ENCODE assay signal across 8 cellular contexts in genomic region chr13:33542309-33543088, GRCh38.
DNase-seq lines count a peak whose midpoint lies in the region; ATAC-seq and TF ChIP-seq lines count a peak whose summit lies in the region.

No MANE protein-coding gene starts in this region.

- POLR2A ChIA-PET in naive thymus-derived CD8-positive, alpha-beta T cell (lab: Charles Lee): interaction anchor here (0.6 to 2.8 kb wide), 11 partner anchors 9 to 1227 kb away, joined by 3 to 24 read pairs (median 5); partner anchors contain the start of genes BRCA2, N4BP2L2, PDS5B and RFC3

- peak; percentile 84 to 86 for ATAC-seq in naive thymus-derived CD8-positive, alpha-beta T cell

- no peaks in the 10 kb centered on the region for H4K20me1 ChIP-seq in GM23248 (ENCODE audit: insufficient read depth)

- peak overlapping the region; percentile 95 for H2AFZ ChIP-seq in GM23248

- no peaks in the 10 kb centered on the region for H3K9me3 Mint-ChIP-seq in activated T-helper 2 cell treated with anti-CD3 and anti-CD28 coated beads, Interferon-gamma antibody, Interleukin-2, Interleukin-4, amounts not matched to agents 10 μg/mL and 5 μg/mL and 100 μg/mL, durations not matched to agents 14 hours and 24 hours and 36 hours
- peaks cover 0 to 17% (median 0%) of the 10 kb centered on the region in 9 donors for H3K9me3 Mint-ChIP-seq in naive thymus-derived CD8-positive, alpha-beta T cell

- H3K9me3 ChIP-seq in GM23248 (ENCODE audit: low read depth): no peaks in the 10 kb centered on the region

- TF ChIP-seq CTCF in fibroblast of mammary gland (conservative IDR thresholded peaks at IDR 0.05; ENCODE audit: control insufficient read depth, insufficient read depth, low read depth, low read length): peak; percentile 57

- peaks cover 42% of the 10 kb centered on the region for H3K4me1 Mint-ChIP-seq in activated T-helper 2 cell treated with anti-CD3 and anti-CD28 coated beads, Interferon-gamma antibody, Interleukin-2, Interleukin-4, amounts not matched to agents 10 μg/mL and 5 μg/mL and 100 μg/mL, durations not matched to agents 14 hours and 24 hours and 36 hours (ENCODE audit: low read depth)
- H3K4me1 Mint-ChIP-seq in naive thymus-derived CD8-positive, alpha-beta T cell: peaks cover 18 to 51% (median 42%) of the 10 kb centered on the region in 4 donors

- H3K27me3 Mint-ChIP-seq in activated T-helper 2 cell treated with anti-CD3 and anti-CD28 coated beads, Interferon-gamma antibody, Interleukin-2, Interleukin-4, amounts not matched to agents 10 μg/mL and 5 μg/mL and 100 μg/mL, durations not matched to agents 14 hours and 24 hours and 36 hours (ENCODE audit: low read depth): no peaks in the 10 kb centered on the region
- H3K27me3 Mint-ChIP-seq in naive thymus-derived CD8-positive, alpha-beta T cell: no peaks in the 10 kb centered on the region

- H3K27me3 ChIP-seq in GM23248 (replicated peaks; ENCODE audit: insufficient read depth): no peaks in the 10 kb centered on the region

- H3K27ac ChIP-seq in GM23248: peak overlapping the region; percentile 96

- H3K27ac Mint-ChIP-seq in activated T-helper 2 cell treated with anti-CD3 and anti-CD28 coated beads, Interferon-gamma antibody, Interleukin-2, Interleukin-4, amounts not matched to agents 10 μg/mL and 5 μg/mL and 100 μg/mL, durations not matched to agents 14 hours and 24 hours and 36 hours: peak overlapping the region; percentile 98
- H3K27ac Mint-ChIP-seq in naive thymus-derived CD8-positive, alpha-beta T cell: peak overlapping the region; percentile 99 to 100 (median 100)

- DNase-seq in EH (ENCODE audit: low read depth): peak; percentile 99
- DNase-seq in GM23248: peak; percentile 100
- peak; percentile 91 to 93 for DNase-seq in Kasumi-1 (lab: John Stamatoyannopoulos, UW)
- DNase-seq in RPMI7951 (ENCODE audit: low read depth): peak; percentile 97
- DNase-seq in activated T-helper 2 cell treated with anti-CD3 and anti-CD28 coated beads, Interferon-gamma antibody, Interleukin-2, Interleukin-4, amounts not matched to agents 10 μg/mL and 5 μg/mL and 100 μg/mL, durations not matched to agents 14 hours and 24 hours and 36 hours (ENCODE audit: low spot score): peak; percentile 98
- DNase-seq in fibroblast of mammary gland (ENCODE audit: low read depth): peak; percentile 100
- DNase-seq in naive thymus-derived CD8-positive, alpha-beta T cell: peak; percentile 97 to 99 (median 99)
- peak; percentile 98 to 100 (median 100) for DNase-seq in stimulated activated naive CD4-positive, alpha-beta T cell (lab: John Stamatoyannopoulos, UW)

- H3F3A ChIP-seq in GM23248 (ENCODE audit: insufficient read depth): peaks cover 38% of the 10 kb centered on the region

- WGBS in GM23248 (ENCODE audit: low coverage in 1 of 2, low lambda C conversion rate in 2 of 2, missing lambda C conversion rate in 2 of 2), 2 experiments: 1 to 2% methylated on average over 59 to 67 of the region's 70 CpGs

- H3K4me3 Mint-ChIP-seq in activated T-helper 2 cell treated with anti-CD3 and anti-CD28 coated beads, Interferon-gamma antibody, Interleukin-2, Interleukin-4, amounts not matched to agents 10 μg/mL and 5 μg/mL and 100 μg/mL, durations not matched to agents 14 hours and 24 hours and 36 hours (ENCODE audit: low read depth): peak overlapping the region; percentile 80
- peak overlapping the region; percentile 91 to 98 (median 95) for H3K4me3 Mint-ChIP-seq in naive thymus-derived CD8-positive, alpha-beta T cell

- in situ Hi-C loops in GM23248 (cut with MboI): loop anchor here (10.0 to 25.0 kb wide), 2 partner anchors 172 to 955 kb away; partner anchors contain the start of gene PDS5B

- no peaks in the 10 kb centered on the region for H3K36me3 ChIP-seq in GM23248 (ENCODE audit: low read depth)

- H3K9me2 ChIP-seq in GM23248 (ENCODE audit: insufficient read depth): no peaks in the 10 kb centered on the region

- peaks cover 9% of the 10 kb centered on the region for H3K36me3 Mint-ChIP-seq in activated T-helper 2 cell treated with anti-CD3 and anti-CD28 coated beads, Interferon-gamma antibody, Interleukin-2, Interleukin-4, amounts not matched to agents 10 μg/mL and 5 μg/mL and 100 μg/mL, durations not matched to agents 14 hours and 24 hours and 36 hours (ENCODE audit: low read depth)
- no peaks in the 10 kb centered on the region for H3K36me3 Mint-ChIP-seq in naive thymus-derived CD8-positive, alpha-beta T cell

- intact Hi-C loops in activated T-helper 2 cell treated with anti-CD3 and anti-CD28 coated beads, Interferon-gamma antibody, Interleukin-2, Interleukin-4, amounts not matched to agents 10 μg/mL and 5 μg/mL and 100 μg/mL, durations not matched to agents 14 hours and 24 hours and 36 hours (cut with micrococcal nuclease): loop anchor here (1.0 to 5.0 kb wide), 19 partner anchors 13 to 1620 kb away; partner anchors contain the start of genes BRCA2, N4BP2L2, PDS5B and ZAR1L

- peak overlapping the region; percentile 91 for H3K9ac ChIP-seq in GM23248

- H3K4me3 ChIP-seq in GM23248 (peak overlapping the region; percentile 80), fibroblast of mammary gland (ENCODE audit: control insufficient read depth, low read depth, low read length) (peak overlapping the region; percentile 53)

- peak overlapping the region; percentile 93 for H3K4me2 ChIP-seq in GM23248 (ENCODE audit: unreplicated experiment)

- H3K4me1 ChIP-seq in GM23248 (ENCODE audit: insufficient read depth): peaks cover 31% of the 10 kb centered on the region

- H3K79me2 ChIP-seq in GM23248 (ENCODE audit: insufficient read depth): no peaks in the 10 kb centered on the region

Comparison
In these comparisons a context has a peak if more than half of its experiments do, and no peak if none do; other contexts are left out.
1. Peak in every context shown above with its lines: DNase-seq, ATAC-seq, H3K4me3 ChIP-seq and H3K27ac ChIP-seq.